21 cellular contexts compared by ENCODE assay signal in the genomic region with DNA sequence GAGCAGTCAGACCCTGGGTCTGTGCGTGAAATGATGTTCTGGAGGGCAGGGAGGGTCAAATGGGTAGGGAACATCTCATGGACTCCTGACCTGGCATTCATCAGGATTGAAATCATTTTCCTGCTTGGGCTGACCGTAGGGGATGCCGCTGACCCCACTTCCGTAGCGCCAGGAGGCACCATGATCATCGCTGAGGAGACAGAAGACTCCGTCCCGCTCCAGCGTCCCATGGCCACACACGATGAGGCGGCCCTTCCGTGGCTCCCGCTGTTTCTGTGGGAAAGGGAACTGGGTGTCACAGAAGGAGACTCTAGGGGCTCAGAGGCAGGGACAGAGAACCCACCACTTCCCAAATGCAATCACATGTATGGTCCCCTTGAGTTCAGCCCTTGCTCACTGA. TPM values are rescaled to one million over a fixed set of nuclear protein-coding genes. Genes with fewer than 3 reads are reported as not detected.
"Had no signal": no experiment of that assay in that cellular context is flagged by ENCODE, and none has a peak within 500 bp of the region (broad histone marks: within the 10 kb centered on the region; RNA-seq: fewer than 3 reads in every experiment).

No MANE protein-coding gene starts in this region.

- ATAC-seq: activated CD8-positive, alpha-beta T cell treated with anti-CD3 and anti-CD28 coated beads for 36 hours; lower lobe of right lung; psoas muscle; right cardiac atrium; stimulated activated naive CD8-positive, alpha-beta T cell treated with anti-CD3 and anti-CD28 coated beads, Interleukin-15, Interleukin-2, amounts not matched to agents 100 U/mL and 50 U/mL, for 24 hours; T-cell had no signal

- DNase-seq: activated CD4-positive, alpha-beta T cell treated with anti-CD3 and anti-CD28 coated beads, Interleukin-2, amount 10 ng/mL, durations not matched to agents 24 days and 14 days; activated CD4-positive, CD25-positive, alpha-beta regulatory T cell; activated CD8-positive, alpha-beta T cell treated with anti-CD3 and anti-CD28 coated beads for 36 hours; activated naive CD4-positive, alpha-beta T cell treated with anti-CD3 and anti-CD28 coated beads for 36 hours; activated T-cell treated with anti-CD3 and anti-CD28 coated beads, Interleukin-2, amount 50 U/mL, for 24 hours; lower lobe of right lung; ovary; psoas muscle; stimulated activated naive CD8-positive, alpha-beta T cell treated with anti-CD3 and anti-CD28 coated beads, Interleukin-15, Interleukin-2, amounts not matched to agents 100 U/mL and 50 U/mL, for 24 hours; T-cell; T-helper 9 cell; transverse colon had no signal

- H3K27ac ChIP-seq: ascending aorta, breast epithelium, coronary artery, lower lobe of right lung, ovary, psoas muscle, skin epidermis, suprapubic skin, transverse colon, vagina had no signal

- H3K4me3 ChIP-seq: ascending aorta, breast epithelium, coronary artery, lower lobe of right lung, ovary, psoas muscle, skin epidermis, suprapubic skin, transverse colon, vagina had no signal

- H3K27me3 ChIP-seq: ascending aorta, breast epithelium, ovary, suprapubic skin, transverse colon, vagina had no signal

- H3K36me3 ChIP-seq: breast epithelium, ovary had no signal

- FAIRE-seq: frontal cortex, keratinocyte had no signal

- H3K9me3 ChIP-seq: ascending aorta, breast epithelium, lower lobe of right lung, ovary, psoas muscle, suprapubic skin, transverse colon, vagina had no signal

RNA-seq across cellular contexts. Expression of gene SLC44A4, which starts 18.4 kb away (rescaled TPM):
- total RNA-seq: activated CD4-positive, alpha-beta T cell treated with anti-CD3 and anti-CD28 coated beads, Interleukin-2, amount 10 ng/mL, durations not matched to agents 24 days and 14 days; activated CD8-positive, alpha-beta T cell treated with anti-CD3 and anti-CD28 coated beads for 36 hours; ascending aorta; frontal cortex; right cardiac atrium had no signal
